Comparison of ENCODE assay signal across 8 cellular contexts in the genomic region with DNA sequence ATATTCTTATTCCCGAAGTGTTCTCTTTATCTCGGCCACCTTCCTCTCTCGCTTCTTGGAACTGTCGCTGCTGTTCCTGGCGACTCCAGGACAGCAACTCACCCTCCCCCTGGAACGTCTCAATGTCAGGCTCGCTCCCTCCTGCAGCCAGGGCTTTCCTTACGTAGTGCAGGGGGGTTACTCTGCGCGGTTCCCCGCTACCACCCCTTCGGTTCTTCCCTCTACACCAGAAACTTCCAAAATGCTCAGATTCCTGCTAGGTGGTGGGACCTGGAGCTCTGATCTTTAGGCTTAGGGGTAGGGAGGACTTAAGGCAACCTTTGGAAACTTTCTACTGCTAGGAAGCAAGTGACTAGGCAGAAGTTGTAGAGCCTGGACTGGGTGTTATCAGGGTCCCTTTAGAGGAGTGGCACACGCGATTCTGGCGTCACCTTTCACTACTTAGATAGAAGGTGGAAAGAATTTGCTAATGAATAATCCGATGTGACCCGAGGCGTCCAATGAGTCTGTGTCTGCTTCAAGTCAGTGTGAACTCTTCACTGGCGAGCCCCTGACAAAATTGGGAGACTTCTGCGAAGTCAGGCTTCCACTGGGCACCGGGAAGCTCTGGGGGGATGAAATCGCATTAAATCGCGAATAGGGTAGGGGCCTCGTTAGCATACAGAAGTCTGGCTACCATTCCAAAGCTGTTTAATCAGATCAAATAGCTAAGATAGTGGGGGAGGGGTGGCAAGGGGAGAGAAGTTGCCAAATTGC. TPM values are rescaled to one million over a fixed set of nuclear protein-coding genes. Genes with fewer than 3 reads are reported as not detected.
DNase-seq lines count a peak whose midpoint lies in the region; ATAC-seq and TF ChIP-seq lines count a peak whose summit lies in the region.

No MANE protein-coding gene starts in this region.

- peak overlapping the region; percentile 55 for H3K9ac ChIP-seq in Karpas-422 (ENCODE audit: low read length)
- no peak overlapping the region for H3K9ac ChIP-seq in iPS-20b (ENCODE audit: low read depth, low read length)
- H3K9ac ChIP-seq in smooth muscle cell (ENCODE audit: low read depth), result no peak overlapping the region

- H3K27me3 ChIP-seq in CD4-positive, alpha-beta T cell (ENCODE audit: control insufficient read depth, insufficient read depth, low read length), result peaks cover 34% of the 10 kb centered on the region
- H3K27me3 ChIP-seq in Karpas-422 (ENCODE audit: low read length) (no peaks in the 10 kb centered on the region), ascending aorta (peaks cover 3% of the 10 kb centered on the region), iPS-20b (ENCODE audit: insufficient read depth, low read length) (peaks cover 72% of the 10 kb centered on the region), smooth muscle cell (ENCODE audit: low read depth) (peaks cover 38% of the 10 kb centered on the region)

- H3K27ac Mint-ChIP-seq in CD4-positive, alpha-beta T cell, result peak overlapping the region; percentile 31

- peaks cover 6% of the 10 kb centered on the region for H3K36me3 Mint-ChIP-seq in CD4-positive, alpha-beta T cell (ENCODE audit: low read depth)

- TF ChIP-seq CTCF in CD4-positive, alpha-beta T cell (IDR thresholded peaks at IDR 0.05), result no peak
- TF ChIP-seq CTCF in ascending aorta (IDR thresholded peaks at IDR 0.05) (no peak), smooth muscle cell (IDR thresholded peaks at IDR 0.05; ENCODE audit: borderline replicate concordance, insufficient read depth, poor library complexity, severe bottlenecking) (no peak)

- H2AFZ ChIP-seq in Karpas-422 (ENCODE audit: low read length), result peak overlapping the region; percentile 83
- peak overlapping the region; percentile 75 for H2AFZ ChIP-seq in smooth muscle cell (ENCODE audit: low read depth)

- POLR2A ChIA-PET in CD4-positive, alpha-beta T cell (lab: Charles Lee), result interaction anchor here (0.6 to 1.7 kb wide), 6 partner anchors 8 to 597 kb away, joined by 3 to 10 read pairs (median 4); a partner anchor contains a TSS

- H3K4me2 ChIP-seq in Karpas-422 (ENCODE audit: low read depth, low read length, poor library complexity, severe bottlenecking) (peak overlapping the region; percentile 87), smooth muscle cell (peak overlapping the region; percentile 88)

- no peak for ATAC-seq in CD4-positive, alpha-beta T cell (ENCODE audit: poor library complexity)
- ATAC-seq in HG03469 (IDR thresholded peaks at IDR 0.05; ENCODE audit: unreplicated experiment), result no peak
- ATAC-seq in HG03280 (IDR thresholded peaks at IDR 0.05; ENCODE audit: unreplicated experiment), result no peak

- no peaks in the 10 kb centered on the region for H3K79me2 ChIP-seq in Karpas-422 (ENCODE audit: low read length)
- peaks cover 16% of the 10 kb centered on the region for H3K79me2 ChIP-seq in smooth muscle cell (ENCODE audit: low read depth)

- H3K36me3 ChIP-seq in Karpas-422 (ENCODE audit: insufficient read depth, low read length) (no peaks in the 10 kb centered on the region), ascending aorta (no peaks in the 10 kb centered on the region), iPS-20b (ENCODE audit: insufficient read depth, low read depth, low read length) (no peaks in the 10 kb centered on the region), smooth muscle cell (ENCODE audit: low read depth) (no peaks in the 10 kb centered on the region)

- no peaks in the 10 kb centered on the region for H3K9me3 ChIP-seq in CD4-positive, alpha-beta T cell (ENCODE audit: control insufficient read depth, low read length)
- H3K9me3 ChIP-seq in Karpas-422 (ENCODE audit: low read length), result no peaks in the 10 kb centered on the region
- no peaks in the 10 kb centered on the region for H3K9me3 ChIP-seq in ascending aorta
- H3K9me3 ChIP-seq in iPS-20b (ENCODE audit: insufficient read depth, low read depth, low read length), result no peaks in the 10 kb centered on the region
- H3K9me3 ChIP-seq in smooth muscle cell (replicated peaks; ENCODE audit: low read depth), result no peaks in the 10 kb centered on the region

- intact Hi-C loops in CD4-positive, alpha-beta T cell (cut with DNase I, micrococcal nuclease), result loop anchor here (1.0 to 2.0 kb wide), 2 partner anchors 30 to 32 kb away; a partner anchor contains a TSS
- intact Hi-C loops in ascending aorta (cut with DNase I), result loop anchor here (1.0 to 5.0 kb wide), 3 partner anchors 32 to 148 kb away; a partner anchor contains a TSS

- WGBS in smooth muscle cell (ENCODE audit: low lambda C conversion rate), result under 1% methylated on average over 25 of the region's 25 CpGs

- H3K4me3 ChIP-seq in Karpas-422 (ENCODE audit: low read length) (peak overlapping the region; percentile 70), ascending aorta (peak overlapping the region; percentile 78 to 92), iPS-20b (ENCODE audit: low read length) (peak overlapping the region; percentile 80), smooth muscle cell (peak overlapping the region; percentile 96)

- no peak overlapping the region for H3K27ac ChIP-seq in CD4-positive, alpha-beta T cell (ENCODE audit: low read depth, low read length)
- H3K27ac ChIP-seq in Karpas-422 (ENCODE audit: low read length), result no peak overlapping the region
- no peak overlapping the region for H3K27ac ChIP-seq in ascending aorta
- H3K27ac ChIP-seq in iPS-20b (ENCODE audit: low read length), result no peak overlapping the region
- H3K27ac ChIP-seq in smooth muscle cell (ENCODE audit: low read depth), result no peak overlapping the region

- no peaks in the 10 kb centered on the region for H4K20me1 ChIP-seq in Karpas-422 (ENCODE audit: insufficient read depth, low read depth, low read length)
- H4K20me1 ChIP-seq in smooth muscle cell (ENCODE audit: low read depth), result peaks cover 11% of the 10 kb centered on the region

- CTCF ChIA-PET in CD4-positive, alpha-beta T cell (lab: Charles Lee), result no interaction called here

- peak in 1 of 10 experiments; percentile 36 for DNase-seq in CD4-positive, alpha-beta T cell
- DNase-seq in Karpas-422 (no peak), ascending aorta (ENCODE audit: low spot score in 2 of 2) (no peak), smooth muscle cell (lab: John Stamatoyannopoulos, UW; ENCODE audit: unreplicated experiment) (no peak), foreskin melanocyte (no peak)

- H3F3A ChIP-seq in smooth muscle cell (ENCODE audit: low read depth), result no peaks in the 10 kb centered on the region

- H3K4me3 Mint-ChIP-seq in CD4-positive, alpha-beta T cell, result peak overlapping the region; percentile 89

- H3K27me3 Mint-ChIP-seq in CD4-positive, alpha-beta T cell, result peaks cover 55% of the 10 kb centered on the region

- H3K9me3 Mint-ChIP-seq in CD4-positive, alpha-beta T cell, result no peaks in the 10 kb centered on the region

- H3K9me2 ChIP-seq in Karpas-422 (replicated peaks; ENCODE audit: insufficient read depth, low read length), result no peaks in the 10 kb centered on the region

- H3K4me1 ChIP-seq in Karpas-422 (ENCODE audit: low read length) (peaks cover 23% of the 10 kb centered on the region), ascending aorta (peaks cover 6% of the 10 kb centered on the region in 2 donors), iPS-20b (ENCODE audit: insufficient read depth, low read length) (peaks cover 19% of the 10 kb centered on the region; the same call in 1 of the 2 replicates), smooth muscle cell (ENCODE audit: low read depth) (peaks cover 35% of the 10 kb centered on the region)

- H3K4me1 Mint-ChIP-seq in CD4-positive, alpha-beta T cell (ENCODE audit: low read depth), result peaks cover 29% of the 10 kb centered on the region

RNA-seq across cellular contexts. Expression of a gene that starts 0.9 kb away (rescaled TPM):
- under 1 TPM; 0.27 to 0.31 TPM for total RNA-seq in CD4-positive, alpha-beta T cell
- 3.1 and 6.7 TPM in 2 replicates for total RNA-seq in Karpas-422 (2014; rRNA removed; shearing (Covaris generic); ENCODE audit: low replicate concordance)
- total RNA-seq in ascending aorta (0.11 TPM), smooth muscle cell (10.8 and 12.6 TPM in 2 replicates)
- polyA plus RNA-seq in smooth muscle cell, result 3.6 and 4.9 TPM in 2 replicates

RNA-seq across cellular contexts. Expression of a gene that starts 31.5 kb away (rescaled TPM):
- total RNA-seq in CD4-positive, alpha-beta T cell, result 10 to 100 TPM; 20.8 to 22.8 TPM
- 29.9 and 31.9 TPM in 2 replicates for total RNA-seq in Karpas-422 (2014; rRNA removed; shearing (Covaris generic); ENCODE audit: low replicate concordance)
- 0.64 TPM for total RNA-seq in ascending aorta
- total RNA-seq in smooth muscle cell, result 9.2 and 13.2 TPM in 2 replicates
- polyA plus RNA-seq in smooth muscle cell, result 7.6 and 8.2 TPM in 2 replicates
